ENCODE assay signal across 21 cellular contexts in the genomic region with DNA sequence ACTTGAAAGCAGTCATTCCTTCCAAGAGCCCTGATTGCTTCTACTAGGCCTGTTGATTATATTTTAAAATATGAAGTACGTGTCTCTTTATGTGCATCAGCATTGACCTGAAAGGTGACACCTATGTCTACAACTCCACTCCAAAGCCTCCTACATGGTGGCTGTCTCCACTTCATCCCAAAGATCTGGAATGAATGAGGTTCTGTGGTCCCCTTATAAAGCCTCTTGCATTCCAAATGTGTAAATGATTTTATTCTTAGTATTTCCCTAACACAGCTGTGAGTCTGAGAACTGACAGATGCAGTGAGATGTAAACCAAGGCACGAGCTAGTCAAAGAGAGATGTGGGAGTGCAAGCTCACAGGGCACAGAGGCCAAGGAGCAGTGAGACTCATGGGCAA.
DNase-seq lines count a peak whose midpoint lies in the region; ATAC-seq, FAIRE-seq and TF ChIP-seq lines count a peak whose summit lies in the region.
"Had no signal": no experiment of that assay in that cellular context is flagged by ENCODE, and none has a peak within 500 bp of the region (broad histone marks: within the 10 kb centered on the region; RNA-seq: fewer than 3 reads in every experiment).

No MANE protein-coding gene starts in this region.

- peak overlapping the region; percentile 87 to 95 for H3K27ac ChIP-seq in coronary artery
- peak overlapping the region; percentile 87 to 88 for H3K27ac ChIP-seq in uterus
- H3K27ac ChIP-seq: GM23248, upper lobe of left lung had no signal

- no peak for ATAC-seq in activated naive CD4-positive, alpha-beta T cell treated with anti-CD3 and anti-CD28 coated beads, Interleukin-2, amount 50 U/mL, for 72 hours
- ATAC-seq in GM21526 (IDR thresholded peaks at IDR 0.05; ENCODE audit: low FRiP score, unreplicated experiment), result no peak

- H3K4me3 Mint-ChIP-seq in nephron, result no peak overlapping the region
- H3K4me3 Mint-ChIP-seq: naive B cell; T-helper 2 cell treated with Interferon-gamma antibody and Interleukin-4, amounts not matched to agents 5 μg/mL and 100 μg/mL, for 36 hours had no signal

- no peak overlapping the region for H3K4me3 ChIP-seq in coronary artery
- H3K4me3 ChIP-seq in uterus, result no peak overlapping the region
- H3K4me3 ChIP-seq: GM23248, left ventricle myocardium inferior, pancreas, SJCRH30, upper lobe of left lung had no signal

- H3K4me1 ChIP-seq in uterus, result peaks cover 0 to 9% of the 10 kb centered on the region in 2 donors

- peak overlapping the region; percentile 38 to 40 for H3K27ac Mint-ChIP-seq in activated naive CD4-positive, alpha-beta T cell treated with anti-CD3 and anti-CD28 coated beads, Interleukin-2, amount 50 U/mL, for 72 hours
- peak overlapping the region; percentile 56 to 91 (median 86) for H3K27ac Mint-ChIP-seq in nephron
- H3K27ac Mint-ChIP-seq: naive B cell; T-helper 2 cell treated with Interferon-gamma antibody and Interleukin-4, amounts not matched to agents 5 μg/mL and 100 μg/mL, for 36 hours had no signal

- H3K27me3 Mint-ChIP-seq in nephron (ENCODE audit: low read depth), result peaks cover 9% of the 10 kb centered on the region

- no peaks in the 10 kb centered on the region for H3K9me3 ChIP-seq in uterus
- H3K9me3 ChIP-seq: left ventricle myocardium inferior, pancreas, SJCRH30, upper lobe of left lung had no signal

- H3K27me3 ChIP-seq in uterus, result no peaks in the 10 kb centered on the region
- H3K27me3 ChIP-seq: pancreas, SJCRH30, upper lobe of left lung had no signal

- no peak for TF ChIP-seq POLR2A in uterus (IDR thresholded peaks at IDR 0.05)

- no peak for DNase-seq in activated naive CD4-positive, alpha-beta T cell treated with anti-CD3 and anti-CD28 coated beads, Interleukin-2, amount 50 U/mL, for 72 hours (ENCODE audit: low spot score in 2 of 2)
- no peak for DNase-seq in activated naive CD4-positive, alpha-beta T cell treated with Interleukin-2 at 50 U/mL for 16 hours
- DNase-seq in coronary artery (ENCODE audit: low spot score), result peak; percentile 49
- no peak for DNase-seq in uterus
- no peak for DNase-seq in frontal cortex (ENCODE audit: low spot score in 2 of 2)
- DNase-seq in hepatic stellate cell (ENCODE audit: low spot score), result no peak
- DNase-seq: activated CD4-positive, CD25-positive, alpha-beta regulatory T cell; activated naive CD4-positive, alpha-beta T cell; cortex of kidney; foreskin melanocyte; GM23248; left ventricle myocardium inferior; naive B cell; NCI-H1417; NCI-H526 treated with DMSO at 0.1 percent for 48 hours; pancreas; SJCRH30; upper lobe of left lung had no signal

- TF ChIP-seq CTCF in coronary artery (IDR thresholded peaks at IDR 0.05) (no peak), nephron (IDR thresholded peaks at IDR 0.05; ENCODE audit: unreplicated experiment in 3 of 3) (no peak), uterus (IDR thresholded peaks at IDR 0.05) (no peak)

- no peak for FAIRE-seq in frontal cortex (lab: Jason Lieb, UNC)
- FAIRE-seq: pancreas had no signal

- H3K36me3 Mint-ChIP-seq in activated naive CD4-positive, alpha-beta T cell treated with anti-CD3 and anti-CD28 coated beads, Interleukin-2, amount 50 U/mL, for 72 hours, result peaks cover 0 to 23% of the 10 kb centered on the region in 2 donors
- H3K36me3 Mint-ChIP-seq in nephron (ENCODE audit: low read depth), result no peaks in the 10 kb centered on the region
- H3K36me3 Mint-ChIP-seq: naive B cell had no signal

- H3K9me3 Mint-ChIP-seq in activated naive CD4-positive, alpha-beta T cell treated with anti-CD3 and anti-CD28 coated beads, Interleukin-2, amount 50 U/mL, for 72 hours, result peaks cover 0 to 16% of the 10 kb centered on the region in 2 donors
- H3K9me3 Mint-ChIP-seq in nephron, result no peaks in the 10 kb centered on the region

- H3K36me3 ChIP-seq in uterus, result no peaks in the 10 kb centered on the region
- H3K36me3 ChIP-seq: left ventricle myocardium inferior, pancreas, SJCRH30, upper lobe of left lung had no signal

- intact Hi-C loops in uterus (cut with DNase I; ENCODE audit: low total_unique reads), result no loop called here

- peaks cover 33% of the 10 kb centered on the region for H3K4me1 Mint-ChIP-seq in nephron
- H3K4me1 Mint-ChIP-seq: naive B cell had no signal
